ENCODE assay signal across 30 cellular contexts in the genomic region with DNA sequence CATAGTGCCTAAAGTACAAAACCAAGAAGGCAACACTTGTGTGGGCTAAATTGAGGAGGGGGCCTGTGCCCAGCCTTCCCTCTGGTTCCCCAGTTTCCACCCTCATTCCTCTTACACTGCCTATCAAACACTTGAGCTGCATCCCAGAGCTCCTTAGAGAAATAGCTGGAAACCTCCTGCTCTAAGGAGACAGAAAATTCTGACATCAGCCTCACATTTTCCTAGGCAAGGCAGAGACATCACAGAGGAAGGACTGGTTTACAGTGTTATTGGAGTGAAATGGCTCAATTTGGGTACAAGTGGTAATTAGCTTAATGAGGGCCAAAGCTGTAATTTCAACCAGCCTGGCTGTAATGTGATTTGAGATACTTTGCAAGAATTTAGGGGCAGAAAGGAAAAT.
"Had no signal": no experiment of that assay in that cellular context is flagged by ENCODE, and none has a peak within 500 bp of the region (broad histone marks: within the 10 kb centered on the region; RNA-seq: fewer than 3 reads in every experiment).

No MANE protein-coding gene starts in this region.

- H3K27ac Mint-ChIP-seq: activated CD4-positive, alpha-beta memory T cell treated with anti-CD3 and anti-CD28 coated beads, Interleukin-2, amount 10 ng/mL, durations not matched to agents 7 days and 5 days; activated CD8-positive, alpha-beta memory T cell treated with anti-CD3 and anti-CD28 coated beads, Interleukin-2, amount 10 ng/mL, durations not matched to agents 7 days and 5 days; activated naive CD4-positive, alpha-beta T cell treated with anti-CD3 and anti-CD28 coated beads, Interleukin-2, amount 10 ng/mL, durations not matched to agents 7 days and 5 days; activated naive CD8-positive, alpha-beta T cell; activated naive CD8-positive, alpha-beta T cell treated with anti-CD3 and anti-CD28 coated beads, Interleukin-2, amount 50 U/mL, for 24 hours had no signal

- H3K4me1 Mint-ChIP-seq: activated CD4-positive, alpha-beta memory T cell treated with anti-CD3 and anti-CD28 coated beads, Interleukin-2, amount 10 ng/mL, durations not matched to agents 7 days and 5 days; activated CD8-positive, alpha-beta memory T cell treated with anti-CD3 and anti-CD28 coated beads, Interleukin-2, amount 10 ng/mL, durations not matched to agents 7 days and 5 days; activated naive CD4-positive, alpha-beta T cell treated with anti-CD3 and anti-CD28 coated beads, Interleukin-2, amount 10 ng/mL, durations not matched to agents 7 days and 5 days; activated naive CD8-positive, alpha-beta T cell treated with anti-CD3 and anti-CD28 coated beads, Interleukin-2, amount 50 U/mL, for 24 hours had no signal

- H3K27me3 Mint-ChIP-seq: activated CD4-positive, alpha-beta memory T cell treated with anti-CD3 and anti-CD28 coated beads, Interleukin-2, amount 10 ng/mL, durations not matched to agents 7 days and 5 days; activated CD8-positive, alpha-beta memory T cell treated with anti-CD3 and anti-CD28 coated beads, Interleukin-2, amount 10 ng/mL, durations not matched to agents 7 days and 5 days; activated naive CD4-positive, alpha-beta T cell treated with anti-CD3 and anti-CD28 coated beads, Interleukin-2, amount 10 ng/mL, durations not matched to agents 7 days and 5 days; activated naive CD8-positive, alpha-beta T cell; activated naive CD8-positive, alpha-beta T cell treated with anti-CD3 and anti-CD28 coated beads, Interleukin-2, amount 50 U/mL, for 24 hours had no signal

- DNase-seq: activated CD4-positive, alpha-beta memory T cell treated with anti-CD3 and anti-CD28 coated beads, Interleukin-2, amount 10 ng/mL, durations not matched to agents 7 days and 5 days; activated CD4-positive, alpha-beta T cell treated with anti-CD3 and anti-CD28 coated beads for 1 hour; activated CD4-positive, alpha-beta T cell treated with anti-CD3 and anti-CD28 coated beads for 48 hours; activated CD4-positive, CD25-positive, alpha-beta regulatory T cell; activated CD8-positive, alpha-beta memory T cell treated with anti-CD3 and anti-CD28 coated beads for 24 hours; activated CD8-positive, alpha-beta memory T cell treated with anti-CD3 and anti-CD28 coated beads, Interleukin-2, amount 10 ng/mL, durations not matched to agents 7 days and 5 days; activated CD8-positive, alpha-beta memory T cell treated with anti-CD3 and anti-CD28 coated beads, Interleukin-2, amount 50 U/mL, for 48 hours; activated effector memory CD4-positive, alpha-beta T cell treated with Interleukin-2 at 50 U/mL for 16 hours; activated naive CD4-positive, alpha-beta T cell treated with anti-CD3 and anti-CD28 coated beads, Interleukin-2, amount 10 ng/mL, durations not matched to agents 7 days and 5 days; activated naive CD8-positive, alpha-beta T cell treated with anti-CD3 and anti-CD28 coated beads, Interleukin-2, amount 50 U/mL, for 24 hours; activated T-cell treated with anti-CD3 and anti-CD28 coated beads, Interleukin-2, amount 50 U/mL, for 48 hours; anterior cingulate cortex; brain microvascular endothelial cell; central memory CD4-positive, alpha-beta T cell; Kasumi-1; KG1; MG63; NCI-H1048; NCI-H1436; NCI-H1694; NCI-H1930; NCI-H2081 treated with DMSO at 0.1 percent for 48 hours; NCI-H2171; NCI-H510A; NCI-H526; SHP77; SJCRH30; T1000 had no signal

- ATAC-seq: activated CD8-positive, alpha-beta memory T cell treated with anti-CD3 and anti-CD28 coated beads, Interleukin-2, amount 10 ng/mL, durations not matched to agents 7 days and 5 days; activated naive CD8-positive, alpha-beta T cell treated with anti-CD3 and anti-CD28 coated beads, Interleukin-2, amount 50 U/mL, for 24 hours; Panc1 had no signal

- H3K4me3 Mint-ChIP-seq: activated CD4-positive, alpha-beta memory T cell treated with anti-CD3 and anti-CD28 coated beads, Interleukin-2, amount 10 ng/mL, durations not matched to agents 7 days and 5 days; activated CD8-positive, alpha-beta memory T cell treated with anti-CD3 and anti-CD28 coated beads, Interleukin-2, amount 10 ng/mL, durations not matched to agents 7 days and 5 days; activated naive CD4-positive, alpha-beta T cell treated with anti-CD3 and anti-CD28 coated beads, Interleukin-2, amount 10 ng/mL, durations not matched to agents 7 days and 5 days; activated naive CD8-positive, alpha-beta T cell; activated naive CD8-positive, alpha-beta T cell treated with anti-CD3 and anti-CD28 coated beads, Interleukin-2, amount 50 U/mL, for 24 hours had no signal
